Comparison of ENCODE assay signal across 25 cellular contexts in genomic region chr1:59804301-59804700, GRCh38.
"Had no signal": no experiment of that assay in that cellular context is flagged by ENCODE, and none has a peak within 500 bp of the region (broad histone marks: within the 10 kb centered on the region; RNA-seq: fewer than 3 reads in every experiment).

No MANE protein-coding gene starts in this region.

- H3K27ac ChIP-seq: brain microvascular endothelial cell, esophagus squamous epithelium had no signal

- H3K36me3 ChIP-seq: brain microvascular endothelial cell, esophagus squamous epithelium had no signal

- H3K9me3 ChIP-seq: esophagus squamous epithelium had no signal

- H3K4me1 ChIP-seq: esophagus squamous epithelium had no signal

- DNase-seq: activated CD4-positive, alpha-beta memory T cell treated with anti-CD3 and anti-CD28 coated beads, Interleukin-2, amount 10 ng/mL, durations not matched to agents 7 days and 5 days; activated CD4-positive, alpha-beta T cell treated with anti-CD3 and anti-CD28 coated beads for 1 hour; activated CD4-positive, alpha-beta T cell treated with anti-CD3 and anti-CD28 coated beads for 4 hours; activated CD4-positive, alpha-beta T cell treated with anti-CD3 and anti-CD28 coated beads, Interleukin-2, amount 10 ng/mL, durations not matched to agents 7 days and 5 days; activated CD4-positive, alpha-beta T cell treated with anti-CD3 and anti-CD28 coated beads, Interleukin-2, amount 50 U/mL, for 4 hours; activated CD8-positive, alpha-beta memory T cell treated with anti-CD3 and anti-CD28 coated beads, Interleukin-2, amount 50 U/mL, for 48 hours; activated gamma-delta T cell; activated naive CD4-positive, alpha-beta T cell treated with anti-CD3 and anti-CD28 coated beads, Interleukin-2, amount 50 U/mL, for 16 hours; activated naive CD4-positive, alpha-beta T cell treated with Interleukin-2 at 50 U/mL for 16 hours; activated T-cell treated with anti-CD3 and anti-CD28 coated beads for 4 hours; activated T-cell treated with anti-CD3 and anti-CD28 coated beads, Interleukin-2, amount 50 U/mL, for 24 hours; activated T-cell treated with anti-CD3 and anti-CD28 coated beads, Interleukin-2, amount 50 U/mL, for 72 hours; amniotic stem cell; anterior cingulate cortex; brain microvascular endothelial cell; caudate nucleus; cortex of kidney; effector CD8-positive, alpha-beta T cell; esophagus squamous epithelium; head of caudate nucleus; T-helper 2 cell had no signal

- FAIRE-seq: astrocyte, colon, endometrium, frontal cortex had no signal

- H3K27me3 ChIP-seq: brain microvascular endothelial cell, esophagus squamous epithelium had no signal

- H3K4me3 ChIP-seq: esophagus squamous epithelium had no signal
